ENCODE assay signal across 8 cellular contexts in the genomic region with DNA sequence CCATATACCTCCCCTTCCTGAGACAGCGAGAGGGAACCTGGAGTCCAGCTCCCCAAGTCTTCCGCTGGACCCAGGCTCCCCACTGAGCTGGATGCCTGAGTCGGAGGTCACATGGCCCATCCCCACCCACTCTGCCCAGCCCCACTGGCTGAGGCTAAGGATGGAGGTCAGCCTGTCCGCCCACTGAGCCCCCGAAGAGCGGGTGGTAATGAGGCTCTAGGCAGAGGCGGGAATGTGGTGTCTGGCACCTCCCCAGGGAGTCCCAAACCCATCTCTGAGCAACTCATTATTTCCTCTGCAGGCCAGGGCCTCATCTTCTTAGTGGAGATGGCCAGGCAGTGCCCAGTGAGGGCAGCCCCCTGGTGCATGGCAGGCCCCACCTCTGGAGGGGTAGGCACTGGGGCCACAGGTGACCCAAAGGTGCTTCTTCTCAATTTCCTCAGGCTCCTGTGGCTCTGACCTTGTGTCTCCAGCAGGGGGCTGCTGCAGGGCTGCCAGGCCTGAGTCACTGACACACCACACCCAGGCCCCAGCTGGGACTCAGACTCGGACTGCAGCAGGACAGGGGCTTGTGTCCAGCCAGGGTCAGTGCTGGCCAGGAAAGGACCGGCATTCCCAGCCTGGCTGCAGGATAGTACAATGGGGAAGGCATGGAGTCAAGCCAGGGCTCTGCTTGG. TPM values are rescaled to one million over a fixed set of nuclear protein-coding genes. Genes with fewer than 3 reads are reported as not detected.
DNase-seq lines count a peak whose midpoint lies in the region; ATAC-seq, FAIRE-seq and TF ChIP-seq lines count a peak whose summit lies in the region.

No MANE protein-coding gene starts in this region.

- no peak overlapping the region for H3K4me3 ChIP-seq in HL-60 (replicated peaks; ENCODE audit: insufficient read depth, low read length)
- no peak overlapping the region for H3K4me3 ChIP-seq in astrocyte (ENCODE audit: insufficient read depth, low read depth, low read length)

- peaks cover 7% of the 10 kb centered on the region for H3K27me3 ChIP-seq in HL-60 (ENCODE audit: insufficient read depth, poor library complexity, severe bottlenecking)
- peaks cover 2% of the 10 kb centered on the region for H3K27me3 ChIP-seq in astrocyte (ENCODE audit: insufficient read depth, low read length)

- H3K36me3 ChIP-seq in astrocyte (ENCODE audit: insufficient read depth, low read length), result no peaks in the 10 kb centered on the region

- no peak for ATAC-seq in HG03196 (IDR thresholded peaks at IDR 0.05; ENCODE audit: unreplicated experiment)
- ATAC-seq in HG02981 (IDR thresholded peaks at IDR 0.05; ENCODE audit: unreplicated experiment), result no peak

- peaks cover 14% of the 10 kb centered on the region for H3K27me3 Mint-ChIP-seq in astrocyte (ENCODE audit: low read depth, unreplicated experiment)

- H3K9ac ChIP-seq in astrocyte (ENCODE audit: low read length), result no peak overlapping the region

- H2AFZ ChIP-seq in astrocyte (ENCODE audit: low read depth, low read length), result no peak overlapping the region

- H3K9me3 ChIP-seq in astrocyte (ENCODE audit: insufficient read depth, low read depth, low read length), result no peaks in the 10 kb centered on the region

- no peak overlapping the region for H3K4me2 ChIP-seq in astrocyte (ENCODE audit: low read length)

- H3K27ac ChIP-seq in HL-60 (replicated peaks), result no peak overlapping the region
- no peak overlapping the region for H3K27ac ChIP-seq in astrocyte (ENCODE audit: low read depth, low read length)

- no peaks in the 10 kb centered on the region for H3K4me1 ChIP-seq in astrocyte (ENCODE audit: insufficient read depth, low read length)

- H3K4me3 Mint-ChIP-seq in astrocyte (ENCODE audit: unreplicated experiment), result no peak overlapping the region

- H3K27ac Mint-ChIP-seq in astrocyte (ENCODE audit: unreplicated experiment), result no peak overlapping the region

- DNase-seq in GM03348 (ENCODE audit: low spot score) (peak; percentile 89), HL-60 (ENCODE audit: low read depth in 1 of 2, low spot score in 1 of 2) (peak in 1 of 2 experiments; percentile 62), T follicular helper cell (ENCODE audit: low read depth) (peak; percentile 4), astrocyte (ENCODE audit: low read depth) (peak; percentile 40), iris pigment epithelial cell (ENCODE audit: low read depth) (peak; percentile 56)
- DNase-seq in stimulated activated CD4-positive, alpha-beta T cell treated with anti-CD3 and anti-CD28 coated beads, Interleukin-2, amount 100 ng/mL, for 48 hours, result peak; percentile 37 to 47

- H3K36me3 Mint-ChIP-seq in astrocyte (ENCODE audit: low read depth, unreplicated experiment), result peaks cover 14% of the 10 kb centered on the region

- no peaks in the 10 kb centered on the region for H3K79me2 ChIP-seq in astrocyte (ENCODE audit: insufficient read depth, low read length)

- peaks cover 52% of the 10 kb centered on the region for H4K20me1 ChIP-seq in astrocyte (ENCODE audit: insufficient read depth, low read length)

- FAIRE-seq in astrocyte (lab: Jason Lieb, UNC), result no peak

- peak; percentile 50 for TF ChIP-seq CTCF in HL-60 (IDR thresholded peaks at IDR 0.05; ENCODE audit: insufficient read depth, low read length)
- TF ChIP-seq CTCF in astrocyte (IDR thresholded peaks at IDR 0.05; ENCODE audit: insufficient read depth, low read depth, low read length), result peak; percentile 55

- H3K9me3 Mint-ChIP-seq in astrocyte (ENCODE audit: unreplicated experiment), result no peaks in the 10 kb centered on the region

- peaks cover 16% of the 10 kb centered on the region for H3K4me1 Mint-ChIP-seq in astrocyte (ENCODE audit: low read depth, unreplicated experiment)

RNA-seq across cellular contexts. Expression of gene PDE2A, which starts 10.2 kb away (rescaled TPM):
- 0.75 and 0.82 TPM in 2 replicates for total RNA-seq in astrocyte
